12 cellular contexts compared by ENCODE assay signal in the genomic region with DNA sequence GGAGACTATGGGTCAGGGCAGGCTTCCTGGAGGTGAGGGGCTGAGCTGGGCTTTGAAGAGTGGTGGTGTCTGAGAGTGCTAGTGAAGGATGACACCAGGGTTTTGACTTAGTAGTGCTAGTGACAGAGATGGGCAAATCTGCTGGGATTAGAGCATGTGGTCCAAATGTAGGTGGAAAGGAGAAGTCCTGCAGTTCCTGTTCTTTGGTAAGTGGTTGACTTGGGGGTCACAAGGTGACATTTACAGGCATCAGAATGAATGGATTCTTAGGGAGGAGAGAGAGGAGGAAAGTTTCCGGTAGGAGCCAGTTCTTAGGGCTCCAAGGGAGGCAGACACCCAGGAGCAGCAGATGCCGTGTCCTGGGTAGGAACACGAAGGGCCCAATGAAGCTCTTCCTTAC. TPM values are rescaled to one million over a fixed set of nuclear protein-coding genes. Genes with fewer than 3 reads are reported as not detected.
A peak's percentile ranks its signal among the peaks of the same experiment; 100 is the strongest.
DNase-seq lines count a peak whose midpoint lies in the region; ATAC-seq and TF ChIP-seq lines count a peak whose summit lies in the region.
"Had no signal": no experiment of that assay in that cellular context is flagged by ENCODE, and none has a peak within 500 bp of the region (broad histone marks: within the 10 kb centered on the region; RNA-seq: fewer than 3 reads in every experiment).

No MANE protein-coding gene starts in this region.

- in situ Hi-C loops in mammary epithelial cell (cut with MboI; ENCODE audit: low sequenced_read_pairs in 2 of 2) (no loop called here), brain microvascular endothelial cell (cut with HindIII; ENCODE audit: low pct_ligation_motif_present, low sequenced_read_pairs) (no loop called here)

- H4K20me1 ChIP-seq in mammary epithelial cell (ENCODE audit: insufficient read depth, low read length): peaks cover 5% of the 10 kb centered on the region

- peaks cover 35% of the 10 kb centered on the region for H3K27me3 ChIP-seq in mammary epithelial cell (ENCODE audit: insufficient read depth, low read length)
- peaks cover 42% of the 10 kb centered on the region for H3K27me3 ChIP-seq in upper lobe of right lung
- H3K27me3 ChIP-seq in brain microvascular endothelial cell (replicated peaks): peaks cover 49% of the 10 kb centered on the region

- H3K36me3 ChIP-seq in mammary epithelial cell (ENCODE audit: insufficient read depth, low read length) (no peaks in the 10 kb centered on the region), upper lobe of right lung (no peaks in the 10 kb centered on the region), brain microvascular endothelial cell (replicated peaks) (no peaks in the 10 kb centered on the region)
- H3K36me3 ChIP-seq: tibial nerve had no signal

- H3K36me3 Mint-ChIP-seq in MCF 10A (ENCODE audit: insufficient read depth, unreplicated experiment) (no peaks in the 10 kb centered on the region), T-helper 17 cell (ENCODE audit: low read depth) (peaks cover 3% of the 10 kb centered on the region)

- peak overlapping the region; percentile 49 for H3K4me3 Mint-ChIP-seq in MCF 10A (ENCODE audit: unreplicated experiment)
- peak overlapping the region; percentile 92 for H3K4me3 Mint-ChIP-seq in T-helper 17 cell

- H3K27ac ChIP-seq in mammary epithelial cell (ENCODE audit: insufficient read depth, low read depth, low read length): no peak overlapping the region
- no peak overlapping the region for H3K27ac ChIP-seq in upper lobe of right lung
- no peak overlapping the region for H3K27ac ChIP-seq in brain microvascular endothelial cell
- H3K27ac ChIP-seq: body of pancreas had no signal

- dilution Hi-C loops in mammary epithelial cell (cut with HindIII; ENCODE audit: low sequenced_read_pairs): no loop called here

- H3K9ac ChIP-seq in mammary epithelial cell (ENCODE audit: insufficient read depth, low read length): no peak overlapping the region

- CTCF ChIA-PET in MCF 10A (lab: Yijun Ruan, JAX): interaction anchor here (0.8 to 1.3 kb wide), 4 partner anchors 56 to 715 kb away, joined by 3 to 5 read pairs (median 4); no protein-coding TSS in a partner anchor
- CTCF ChIA-PET in mammary epithelial cell (lab: Charles Lee; ENCODE audit: low non-redundant PET): no interaction called here

- BruUV-seq in MCF 10A (replicated peaks; lab: Mats Ljungman, UMichigan): no TSS peak
- no TSS peak for BruUV-seq in mammary epithelial cell (replicated peaks; lab: Mats Ljungman, UMichigan)

- no peak for TF ChIP-seq CTCF in MCF 10A (IDR thresholded peaks at IDR 0.05; ENCODE audit: unreplicated experiment)
- TF ChIP-seq CTCF in mammary epithelial cell (conservative IDR thresholded peaks at IDR 0.05 in 1 of 2, IDR thresholded peaks at IDR 0.05 in 1 of 2; ENCODE audit: extremely low read depth in 1 of 2, insufficient read depth in 1 of 2, low read depth in 1 of 2, low read length in 2 of 2): no peak
- TF ChIP-seq CTCF in upper lobe of right lung (IDR thresholded peaks at IDR 0.05): no peak
- no peak for TF ChIP-seq CTCF in brain microvascular endothelial cell (IDR thresholded peaks at IDR 0.05; ENCODE audit: low read depth, low read length, missing control alignments)
- TF ChIP-seq CTCF in foreskin fibroblast (IDR thresholded peaks at IDR 0.05; ENCODE audit: low read depth, low read length): no peak

- H3K27me3 Mint-ChIP-seq in MCF 10A (ENCODE audit: insufficient read depth, unreplicated experiment): peaks cover 81% of the 10 kb centered on the region
- peaks cover 19% of the 10 kb centered on the region for H3K27me3 Mint-ChIP-seq in T-helper 17 cell

- H3K79me2 ChIP-seq in mammary epithelial cell (ENCODE audit: insufficient read depth, low read length): no peaks in the 10 kb centered on the region

- peaks cover 6% of the 10 kb centered on the region for H3K4me1 Mint-ChIP-seq in MCF 10A (ENCODE audit: insufficient read depth, unreplicated experiment)
- H3K4me1 Mint-ChIP-seq in T-helper 17 cell: peaks cover 9% of the 10 kb centered on the region

- DNase-seq in MCF 10A (ENCODE audit: unreplicated experiment) (no peak), mammary epithelial cell (no peak), T-helper 17 cell (no peak), upper lobe of right lung (no peak), brain microvascular endothelial cell (no peak), foreskin fibroblast (no peak)
- DNase-seq: activated CD4-positive, alpha-beta T cell treated with anti-CD3 and anti-CD28 coated beads for 48 hours; body of pancreas; kidney glomerular epithelial cell had no signal

- no peaks in the 10 kb centered on the region for H3K9me3 ChIP-seq in mammary epithelial cell (replicated peaks; ENCODE audit: insufficient read depth, low read length)
- no peaks in the 10 kb centered on the region for H3K9me3 ChIP-seq in T-helper 17 cell (ENCODE audit: control insufficient read depth, low read length, poor library complexity, severe bottlenecking)
- H3K9me3 ChIP-seq in upper lobe of right lung: no peaks in the 10 kb centered on the region
- H3K9me3 ChIP-seq: body of pancreas, tibial nerve had no signal

- POLR2A ChIA-PET in MCF 10A (lab: Yijun Ruan, JAX): interaction anchor here (2.4 kb wide), 1 partner anchor 11 kb away, joined by 6 read pairs; no protein-coding TSS in a partner anchor

- no peak overlapping the region for H3K27ac Mint-ChIP-seq in MCF 10A (ENCODE audit: low read depth, unreplicated experiment)
- H3K27ac Mint-ChIP-seq in T-helper 17 cell: no peak overlapping the region

- no peaks in the 10 kb centered on the region for H3K9me3 Mint-ChIP-seq in MCF 10A (ENCODE audit: unreplicated experiment)

- H3K4me3 ChIP-seq in mammary epithelial cell (replicated peaks in 1 of 3; ENCODE audit: insufficient read depth in 1 of 3, low read depth in 2 of 3, low read length in 3 of 3): no peak overlapping the region
- peak overlapping the region; percentile 66 for H3K4me3 ChIP-seq in iPS-11a (ENCODE audit: low read depth, low read length)
- H3K4me3 ChIP-seq in upper lobe of right lung: peak overlapping the region; percentile 41
- no peak overlapping the region for H3K4me3 ChIP-seq in brain microvascular endothelial cell (ENCODE audit: low read depth, low read length)
- no peak overlapping the region for H3K4me3 ChIP-seq in foreskin fibroblast (ENCODE audit: low read depth in 1 of 2, low read length in 2 of 2)
- H3K4me3 ChIP-seq: body of pancreas had no signal

- intact Hi-C loops in MCF 10A (cut with micrococcal nuclease) (no loop called here), mammary epithelial cell (cut with micrococcal nuclease) (no loop called here), upper lobe of right lung (cut with DNase I) (no loop called here)

- H3K4me1 ChIP-seq in mammary epithelial cell (ENCODE audit: insufficient read depth, low read length): peaks cover 8% of the 10 kb centered on the region
- peaks cover 7% of the 10 kb centered on the region for H3K4me1 ChIP-seq in upper lobe of right lung

- no peak overlapping the region for H3K4me2 ChIP-seq in mammary epithelial cell (ENCODE audit: insufficient read depth, low read depth, low read length)

- H2AFZ ChIP-seq in mammary epithelial cell (ENCODE audit: low read depth, low read length): no peak overlapping the region

- ATAC-seq in T-helper 17 cell (no peak), upper lobe of right lung (peak; percentile 59), GM21529 (IDR thresholded peaks at IDR 0.05; ENCODE audit: unreplicated experiment) (no peak)

- WGBS in mammary epithelial cell (ENCODE audit: low coverage, missing lambda C conversion rate): 85% methylated on average over 3 of the region's 3 CpGs

RNA-seq across cellular contexts. Expression of gene DOCK3, which starts 0.8 kb away (rescaled TPM):
- total RNA-seq in MCF 10A (2022) (0.14 and 0.34 TPM in 2 replicates), mammary epithelial cell (under 1 TPM; 0.17 to 0.38 TPM), T-helper 17 cell (1 to 10 TPM; 1.9 to 3.2 TPM), upper lobe of right lung (2.7 TPM)
- polyA plus RNA-seq in mammary epithelial cell: 0.08 TPM
- polyA minus RNA-seq in mammary epithelial cell: not detected

RNA-seq across cellular contexts. Expression of gene MAPKAPK3, which starts 57.0 kb away (rescaled TPM):
- total RNA-seq in MCF 10A (2022) (53.9 and 54.4 TPM in 2 replicates), mammary epithelial cell (100 to 1,000 TPM in 1 of 2 donors, 10 to 100 TPM in 1; 94.9 to 138 TPM), T-helper 17 cell (10 to 100 TPM; 44.7 to 49.2 TPM), upper lobe of right lung (60.8 TPM)
- 259 TPM for polyA plus RNA-seq in mammary epithelial cell
- 258 TPM for polyA minus RNA-seq in mammary epithelial cell

Comparison
In these comparisons a context has a peak if more than half of its experiments do, and no peak if none do; other contexts are left out.
1. H3K4me3 ChIP-seq: peak in iPS-11a (single experiment) and upper lobe of right lung (single experiment); none in mammary epithelial cell (0 of 3), brain microvascular endothelial cell (single experiment) and foreskin fibroblast (0 of 2).